ENCODE assay signal across 8 cellular contexts in the genomic region with DNA sequence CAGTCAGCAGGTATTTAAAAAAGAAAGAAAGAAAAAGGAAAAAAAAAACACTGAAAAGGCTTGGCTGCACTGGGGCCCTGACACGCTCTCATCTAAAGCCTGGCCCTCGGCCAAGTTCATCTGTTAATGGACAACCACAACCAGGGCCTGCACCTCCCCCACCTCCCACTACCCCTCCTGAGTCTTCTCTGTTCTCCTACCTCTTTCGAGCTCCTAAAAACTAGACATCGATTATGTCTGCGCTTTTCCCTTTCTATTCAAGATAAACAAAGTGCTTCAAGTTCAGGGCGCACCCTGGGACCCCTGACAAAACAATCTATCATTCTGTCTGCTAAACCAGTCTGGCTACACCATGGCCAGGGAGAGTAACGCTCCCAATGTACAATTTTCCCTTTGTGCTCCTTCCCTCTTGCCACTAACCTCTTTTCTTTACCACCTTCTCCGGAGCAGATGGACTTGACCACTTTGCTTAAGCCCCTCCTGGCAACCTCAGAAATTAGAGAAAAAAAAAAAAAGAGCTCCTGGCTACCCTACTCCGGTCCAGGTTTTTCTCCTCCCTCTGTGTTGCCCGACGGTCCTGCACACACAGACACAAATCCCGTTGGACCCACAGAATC. TPM values are rescaled to one million over a fixed set of nuclear protein-coding genes. Genes with fewer than 3 reads are reported as not detected.
DNase-seq lines count a peak whose midpoint lies in the region; ATAC-seq, FAIRE-seq and TF ChIP-seq lines count a peak whose summit lies in the region.

No MANE protein-coding gene starts in this region.

- FAIRE-seq in GM18507 (lab: Jason Lieb, UNC): peak; percentile 48

- peak overlapping the region; percentile 26 for H3K4me3 Mint-ChIP-seq in osteocyte (ENCODE audit: unreplicated experiment)
- H3K4me3 Mint-ChIP-seq in activated CD4-positive, alpha-beta memory T cell treated with anti-CD3 and anti-CD28 coated beads for 36 hours: no peak overlapping the region

- no peaks in the 10 kb centered on the region for H3K9me3 ChIP-seq in body of pancreas

- no peaks in the 10 kb centered on the region for H3K27me3 ChIP-seq in body of pancreas

- H3K27ac ChIP-seq in body of pancreas: peak overlapping the region; percentile 64 to 86 (median 78)

- intact Hi-C loops in body of pancreas (cut with DNase I): no loop called here
- intact Hi-C loops in activated CD4-positive, alpha-beta memory T cell treated with anti-CD3 and anti-CD28 coated beads for 36 hours (cut with micrococcal nuclease): no loop called here

- H3K4me3 ChIP-seq in body of pancreas: no peak overlapping the region

- 4 to 5% methylated on average over 12 of the region's 12 CpGs for WGBS in body of pancreas, 2 donors

- peaks cover 52% of the 10 kb centered on the region for H3K4me1 Mint-ChIP-seq in osteocyte (ENCODE audit: unreplicated experiment)
- no peaks in the 10 kb centered on the region for H3K4me1 Mint-ChIP-seq in activated CD4-positive, alpha-beta memory T cell treated with anti-CD3 and anti-CD28 coated beads for 36 hours (ENCODE audit: low read depth)

- no peaks in the 10 kb centered on the region for H3K36me3 Mint-ChIP-seq in osteocyte (ENCODE audit: unreplicated experiment)
- no peaks in the 10 kb centered on the region for H3K36me3 Mint-ChIP-seq in activated CD4-positive, alpha-beta memory T cell treated with anti-CD3 and anti-CD28 coated beads for 36 hours

- H3K27me3 Mint-ChIP-seq in osteocyte (ENCODE audit: unreplicated experiment): no peaks in the 10 kb centered on the region
- peaks cover 35% of the 10 kb centered on the region for H3K27me3 Mint-ChIP-seq in activated CD4-positive, alpha-beta memory T cell treated with anti-CD3 and anti-CD28 coated beads for 36 hours

- TF ChIP-seq POLR2A in body of pancreas (IDR thresholded peaks at IDR 0.05): peak in 1 of 3 donors; percentile 21

- no peaks in the 10 kb centered on the region for H3K36me3 ChIP-seq in body of pancreas (replicated peaks in 1 of 2; ENCODE audit: insufficient read depth in 1 of 2, low read depth in 2 of 2)

- TF ChIP-seq CTCF in body of pancreas (IDR thresholded peaks at IDR 0.05): peak in 1 of 7 experiments; percentile 4
- no peak for TF ChIP-seq CTCF in osteocyte (IDR thresholded peaks at IDR 0.05)

- H3K9me3 Mint-ChIP-seq in osteocyte (ENCODE audit: unreplicated experiment): no peaks in the 10 kb centered on the region
- H3K9me3 Mint-ChIP-seq in activated CD4-positive, alpha-beta memory T cell treated with anti-CD3 and anti-CD28 coated beads for 36 hours: no peaks in the 10 kb centered on the region

- DNase-seq in GM18507 (ENCODE audit: extremely low spot score, insufficient read length, low read depth) (no peak), NCI-H2081 treated with DMSO at 0.1 percent for 48 hours (lab: John Stamatoyannopoulos, UW) (peak; percentile 18), body of pancreas (peak; percentile 93 to 98 (median 95)), osteocyte (ENCODE audit: extremely low spot score, unreplicated experiment) (no peak), activated gamma-delta T cell treated with Interleukin-2 at 50 U/mL for 16 hours (no peak)
- DNase-seq in stimulated activated naive CD4-positive, alpha-beta T cell treated with Interleukin-2 at 50 U/mL for 16 hours (lab: John Stamatoyannopoulos, UW): no peak
- no peak for DNase-seq in activated CD4-positive, alpha-beta memory T cell treated with anti-CD3 and anti-CD28 coated beads for 36 hours

- ATAC-seq in HG02970 (IDR thresholded peaks at IDR 0.05; ENCODE audit: low FRiP score, unreplicated experiment) (peak; percentile 57), body of pancreas (peak; percentile 91)

- POLR2A ChIA-PET in activated CD4-positive, alpha-beta memory T cell treated with anti-CD3 and anti-CD28 coated beads for 36 hours (lab: Charles Lee): no interaction called here

- H3K4me1 ChIP-seq in body of pancreas: peaks cover 69% of the 10 kb centered on the region

- H3K27ac Mint-ChIP-seq in osteocyte (ENCODE audit: unreplicated experiment): no peak overlapping the region
- no peak overlapping the region for H3K27ac Mint-ChIP-seq in activated CD4-positive, alpha-beta memory T cell treated with anti-CD3 and anti-CD28 coated beads for 36 hours

- CTCF ChIA-PET in activated CD4-positive, alpha-beta memory T cell treated with anti-CD3 and anti-CD28 coated beads for 36 hours (lab: Charles Lee): no interaction called here

RNA-seq across cellular contexts. Expression of a gene that starts 22.7 kb away (rescaled TPM):
- 10 to 100 TPM; 14.3 to 16.2 TPM for total RNA-seq in body of pancreas
- 9.7 and 10.7 TPM in 2 replicates for total RNA-seq in osteocyte
- total RNA-seq in activated CD4-positive, alpha-beta memory T cell treated with anti-CD3 and anti-CD28 coated beads for 36 hours: not detected

Comparison
In these comparisons a context has a peak if more than half of its experiments do, and no peak if none do; other contexts are left out.
1. DNase-seq: peak in NCI-H2081 treated with DMSO at 0.1 percent for 48 hours (single experiment) and body of pancreas (4 of 4); none in GM18507 (single experiment), osteocyte (single experiment), stimulated activated naive CD4-positive, alpha-beta T cell treated with Interleukin-2 at 50 U/mL for 16 hours (single experiment), activated CD4-positive, alpha-beta memory T cell treated with anti-CD3 and anti-CD28 coated beads for 36 hours (single experiment) and activated gamma-delta T cell treated with Interleukin-2 at 50 U/mL for 16 hours (single experiment).